24 cellular contexts compared by ENCODE assay signal in genomic region chr2:51998890-51999289, GRCh38.
"Had no signal": no experiment of that assay in that cellular context is flagged by ENCODE, and none has a peak within 500 bp of the region (broad histone marks: within the 10 kb centered on the region; RNA-seq: fewer than 3 reads in every experiment).

No MANE protein-coding gene starts in this region.

- H3K27ac Mint-ChIP-seq: dendritic cell treated with granulocyte-macrophage colony-stimulating factor and Interleukin-4, amounts not matched to agents 40 ng/mL and 50 ng/mL, for 4 days; effector memory CD8-positive, alpha-beta T cell; endodermal cell had no signal

- H3K27me3 Mint-ChIP-seq: dendritic cell treated with granulocyte-macrophage colony-stimulating factor and Interleukin-4, amounts not matched to agents 40 ng/mL and 50 ng/mL, for 4 days; effector memory CD8-positive, alpha-beta T cell had no signal

- H3K9me3 ChIP-seq: esophagus muscularis mucosa, esophagus squamous epithelium, gastrocnemius medialis, gastroesophageal sphincter had no signal

- H3K4me1 Mint-ChIP-seq: endodermal cell had no signal

- H3K27me3 ChIP-seq: colonic mucosa, dorsolateral prefrontal cortex, esophagus muscularis mucosa, esophagus squamous epithelium, foreskin keratinocyte, gastrocnemius medialis, gastroesophageal sphincter, heart left ventricle, heart right ventricle had no signal

- H3K4me3 Mint-ChIP-seq: dendritic cell treated with granulocyte-macrophage colony-stimulating factor and Interleukin-4, amounts not matched to agents 40 ng/mL and 50 ng/mL, for 4 days; effector memory CD8-positive, alpha-beta T cell; endodermal cell had no signal

- H3K4me3 ChIP-seq: colonic mucosa, coronary artery, dorsolateral prefrontal cortex, esophagus muscularis mucosa, esophagus squamous epithelium, gastrocnemius medialis, gastroesophageal sphincter, heart left ventricle, heart right ventricle had no signal

- DNase-seq: colonic mucosa; cortex of kidney; dermis blood vessel endothelial cell; dorsolateral prefrontal cortex; effector CD4-positive, alpha-beta T cell; effector CD8-positive, alpha-beta T cell; effector memory CD4-positive, alpha-beta T cell; effector memory CD8-positive, alpha-beta T cell; endodermal cell; erythroblast; esophagus squamous epithelium; foreskin fibroblast; foreskin keratinocyte; foreskin melanocyte; gastrocnemius medialis; glutamatergic neuron; head of caudate nucleus; heart left ventricle; heart right ventricle had no signal

- H3K27ac ChIP-seq: colonic mucosa, coronary artery, dorsolateral prefrontal cortex, epithelial cell of prostate, esophagus muscularis mucosa, esophagus squamous epithelium, foreskin keratinocyte, gastrocnemius medialis, gastroesophageal sphincter, heart left ventricle, heart right ventricle had no signal

- H3K4me1 ChIP-seq: colonic mucosa, esophagus muscularis mucosa, esophagus squamous epithelium, foreskin keratinocyte, gastrocnemius medialis, gastroesophageal sphincter had no signal

- H3K36me3 ChIP-seq: colonic mucosa, esophagus muscularis mucosa, esophagus squamous epithelium, gastrocnemius medialis, gastroesophageal sphincter, heart left ventricle, heart right ventricle had no signal

- ATAC-seq: effector memory CD8-positive, alpha-beta T cell; foreskin keratinocyte; gastrocnemius medialis; gastroesophageal sphincter; heart left ventricle; heart right ventricle had no signal

- H3K9me3 Mint-ChIP-seq: endodermal cell had no signal
